ENCODE assay signal across 20 cellular contexts in the genomic region with DNA sequence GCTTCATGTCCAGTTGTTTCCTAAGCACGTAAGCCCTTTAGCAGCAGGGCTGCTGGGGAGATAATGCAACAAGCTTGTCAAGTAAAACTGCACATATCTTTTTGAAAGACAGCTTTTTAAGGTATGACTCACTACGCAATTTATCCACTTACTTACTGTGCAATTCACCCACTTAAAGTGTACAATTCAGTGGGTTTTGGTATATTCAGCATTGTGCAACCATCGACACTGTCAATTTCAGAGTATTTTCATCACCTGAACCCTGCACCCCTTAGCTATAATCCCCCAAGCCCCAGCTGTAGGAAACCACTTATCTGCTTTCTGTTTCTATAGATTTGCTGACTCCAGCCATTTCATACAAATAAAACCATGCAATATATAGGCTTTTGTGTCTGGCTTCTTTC.
A peak's percentile ranks its signal among the peaks of the same experiment; 100 is the strongest.
DNase-seq lines count a peak whose midpoint lies in the region; ATAC-seq and TF ChIP-seq lines count a peak whose summit lies in the region.
"Had no signal": no experiment of that assay in that cellular context is flagged by ENCODE, and none has a peak within 500 bp of the region (broad histone marks: within the 10 kb centered on the region; RNA-seq: fewer than 3 reads in every experiment).

No MANE protein-coding gene starts in this region.

- POLR2A ChIA-PET in activated CD4-positive, alpha-beta T cell treated with anti-CD3 and anti-CD28 coated beads for 36 hours (lab: Charles Lee) = no interaction called here
- POLR2A ChIA-PET in PC-9 (lab: Charles Lee; ENCODE audit: unreplicated experiment) = no interaction called here

- no TSS peak for BruUV-seq in PC-9 (replicated peaks; lab: Mats Ljungman, UMichigan)

- H3K4me1 Mint-ChIP-seq in activated CD4-positive, alpha-beta T cell treated with anti-CD3 and anti-CD28 coated beads for 36 hours = peaks cover 13% of the 10 kb centered on the region
- no peaks in the 10 kb centered on the region for H3K4me1 Mint-ChIP-seq in endodermal cell
- H3K4me1 Mint-ChIP-seq: memory B cell had no signal

- no peaks in the 10 kb centered on the region for H3K36me3 ChIP-seq in PC-9 (ENCODE audit: low read depth)
- no peaks in the 10 kb centered on the region for H3K36me3 ChIP-seq in endodermal cell (ENCODE audit: control insufficient read depth, insufficient read depth, low read length)
- H3K36me3 ChIP-seq: transverse colon had no signal

- H3K4me3 ChIP-seq in PC-9 (no peak overlapping the region), endodermal cell (ENCODE audit: low read length) (no peak overlapping the region)
- H3K4me3 ChIP-seq: transverse colon had no signal

- H3K27me3 Mint-ChIP-seq in activated CD4-positive, alpha-beta T cell treated with anti-CD3 and anti-CD28 coated beads for 36 hours = no peaks in the 10 kb centered on the region
- H3K27me3 Mint-ChIP-seq in endodermal cell (ENCODE audit: insufficient read depth) = peaks cover 21% of the 10 kb centered on the region
- H3K27me3 Mint-ChIP-seq: naive thymus-derived CD8-positive, alpha-beta T cell had no signal

- H3K9me3 ChIP-seq in PC-9 (ENCODE audit: insufficient read depth, low read depth) = no peaks in the 10 kb centered on the region; the same call in 1 of the 2 replicates
- H3K9me3 ChIP-seq in endodermal cell (ENCODE audit: control insufficient read depth, low read length) = no peaks in the 10 kb centered on the region
- H3K9me3 ChIP-seq: transverse colon had no signal

- H3F3A ChIP-seq in PC-9 (ENCODE audit: insufficient read depth, low read depth) = no peaks in the 10 kb centered on the region

- no peak overlapping the region for H3K9ac ChIP-seq in endodermal cell (ENCODE audit: extremely low read depth, low read length, poor library complexity, severe bottlenecking)

- no peak overlapping the region for H3K4me3 Mint-ChIP-seq in activated CD4-positive, alpha-beta T cell treated with anti-CD3 and anti-CD28 coated beads for 36 hours
- H3K4me3 Mint-ChIP-seq in endodermal cell = no peak overlapping the region
- H3K4me3 Mint-ChIP-seq: activated naive CD4-positive, alpha-beta T cell treated with anti-CD3 and anti-CD28 coated beads for 36 hours; CD4-positive, CD25-positive, alpha-beta regulatory T cell; memory B cell; naive thymus-derived CD8-positive, alpha-beta T cell; stimulated activated effector memory CD8-positive, alpha-beta T cell treated with anti-CD3 and anti-CD28 coated beads, Interleukin-12 subunit alpha, Interleukin-12 subunit beta, amount 100 ng/mL, for 72 hours had no signal

- peak; percentile 21 for ATAC-seq in activated CD4-positive, alpha-beta T cell treated with anti-CD3 and anti-CD28 coated beads for 36 hours
- ATAC-seq in GM21619 (IDR thresholded peaks at IDR 0.05; ENCODE audit: unreplicated experiment) = no peak
- no peak for ATAC-seq in HG03520 (IDR thresholded peaks at IDR 0.05; ENCODE audit: unreplicated experiment)
- no peak for ATAC-seq in GM18858 (IDR thresholded peaks at IDR 0.05; ENCODE audit: unreplicated experiment)
- ATAC-seq: HCT116; naive thymus-derived CD8-positive, alpha-beta T cell; stimulated activated effector memory CD8-positive, alpha-beta T cell treated with anti-CD3 and anti-CD28 coated beads, Interleukin-12 subunit alpha, Interleukin-12 subunit beta, amount 100 ng/mL, for 72 hours had no signal

- H3K27ac Mint-ChIP-seq in activated CD4-positive, alpha-beta T cell treated with anti-CD3 and anti-CD28 coated beads for 36 hours = no peak overlapping the region
- no peak overlapping the region for H3K27ac Mint-ChIP-seq in endodermal cell
- H3K27ac Mint-ChIP-seq: activated naive CD4-positive, alpha-beta T cell treated with anti-CD3 and anti-CD28 coated beads for 36 hours; memory B cell; stimulated activated effector memory CD8-positive, alpha-beta T cell treated with anti-CD3 and anti-CD28 coated beads, Interleukin-12 subunit alpha, Interleukin-12 subunit beta, amount 100 ng/mL, for 72 hours had no signal

- WGBS in endodermal cell (ENCODE audit: insufficient coverage in 1 of 2, insufficient read length in 1 of 2), 2 experiments = 83 to 93% methylated on average over 2 to 3 of the region's 3 CpGs

- no peaks in the 10 kb centered on the region for H4K20me1 ChIP-seq in PC-9 (ENCODE audit: insufficient read depth)

- DNase-seq in activated CD4-positive, alpha-beta T cell treated with anti-CD3 and anti-CD28 coated beads for 36 hours = no peak
- DNase-seq in activated CD4-positive, alpha-beta T cell treated with anti-CD3 and anti-CD28 coated beads for 4 hours = no peak
- DNase-seq in PC-9 (peak in 1 of 2 experiments; percentile 67), endodermal cell (peak; percentile 7), putamen (ENCODE audit: low spot score) (peak; percentile 23)
- DNase-seq: activated CD8-positive, alpha-beta memory T cell treated with anti-CD3 and anti-CD28 coated beads, Interleukin-2, amount 50 U/mL, for 48 hours; activated naive CD4-positive, alpha-beta T cell treated with anti-CD3 and anti-CD28 coated beads for 36 hours; CD4-positive, CD25-positive, alpha-beta regulatory T cell; DMS79 treated with DMSO at 0.1 percent for 48 hours; kidney; naive thymus-derived CD8-positive, alpha-beta T cell; NCI-H1694; NCI-H446 treated with DMSO at 0.1 percent for 48 hours; transverse colon had no signal

- no peaks in the 10 kb centered on the region for H3K9me2 ChIP-seq in PC-9 (ENCODE audit: insufficient read depth)

- intact Hi-C loops in activated CD4-positive, alpha-beta T cell treated with anti-CD3 and anti-CD28 coated beads for 36 hours (cut with DNase I, micrococcal nuclease) = no loop called here
- intact Hi-C loops in PC-9 (cut with micrococcal nuclease; ENCODE audit: unreplicated experiment) = no loop called here

- H3K4me2 ChIP-seq in PC-9 = peak overlapping the region; percentile 23; the same call in 1 of the 2 replicates

- H3K27me3 ChIP-seq in PC-9 (ENCODE audit: insufficient read depth, low read depth) (no peaks in the 10 kb centered on the region), endodermal cell (ENCODE audit: control insufficient read depth, insufficient read depth, low read length, poor library complexity, severe bottlenecking) (no peaks in the 10 kb centered on the region)
- H3K27me3 ChIP-seq: transverse colon had no signal

- CTCF ChIA-PET in activated CD4-positive, alpha-beta T cell treated with anti-CD3 and anti-CD28 coated beads for 36 hours (lab: Charles Lee) = interaction anchor here (0.6 kb wide), 1 partner anchor 25 kb away, joined by 3 read pairs; no protein-coding TSS in a partner anchor
- CTCF ChIA-PET in PC-9 (lab: Charles Lee) = no interaction called here

- no peaks in the 10 kb centered on the region for H3K36me3 Mint-ChIP-seq in activated CD4-positive, alpha-beta T cell treated with anti-CD3 and anti-CD28 coated beads for 36 hours (ENCODE audit: low read depth)
- no peaks in the 10 kb centered on the region for H3K36me3 Mint-ChIP-seq in endodermal cell (ENCODE audit: low read depth)
- H3K36me3 Mint-ChIP-seq: CD4-positive, CD25-positive, alpha-beta regulatory T cell; memory B cell; naive thymus-derived CD8-positive, alpha-beta T cell; stimulated activated effector memory CD8-positive, alpha-beta T cell treated with anti-CD3 and anti-CD28 coated beads, Interleukin-12 subunit alpha, Interleukin-12 subunit beta, amount 100 ng/mL, for 72 hours had no signal

- H3K27ac ChIP-seq in PC-9 (no peak overlapping the region), endodermal cell (ENCODE audit: low read depth, low read length) (no peak overlapping the region)
- H3K27ac ChIP-seq: transverse colon had no signal

- no peaks in the 10 kb centered on the region for H3K79me2 ChIP-seq in PC-9 (ENCODE audit: low read depth)

- TF ChIP-seq CTCF in PC-9 (conservative IDR thresholded peaks at IDR 0.05) (no peak), endodermal cell (conservative IDR thresholded peaks at IDR 0.05) (no peak)

- no peak overlapping the region for H2AFZ ChIP-seq in PC-9

- H3K4me1 ChIP-seq in PC-9 (replicated peaks; ENCODE audit: insufficient read depth) = peaks cover 11% of the 10 kb centered on the region
- no peaks in the 10 kb centered on the region for H3K4me1 ChIP-seq in endodermal cell (ENCODE audit: control insufficient read depth, insufficient read depth, low read length)
- H3K4me1 ChIP-seq: transverse colon had no signal

- no peaks in the 10 kb centered on the region for H3K9me3 Mint-ChIP-seq in activated CD4-positive, alpha-beta T cell treated with anti-CD3 and anti-CD28 coated beads for 36 hours (ENCODE audit: low read depth)
- H3K9me3 Mint-ChIP-seq in endodermal cell = peaks cover 2% of the 10 kb centered on the region
- H3K9me3 Mint-ChIP-seq: activated naive CD4-positive, alpha-beta T cell treated with anti-CD3 and anti-CD28 coated beads for 36 hours; memory B cell; naive thymus-derived CD8-positive, alpha-beta T cell; stimulated activated effector memory CD8-positive, alpha-beta T cell treated with anti-CD3 and anti-CD28 coated beads, Interleukin-12 subunit alpha, Interleukin-12 subunit beta, amount 100 ng/mL, for 72 hours had no signal

Comparison
In these comparisons a context has a peak if more than half of its experiments do, and no peak if none do; other contexts are left out.
1. DNase-seq: peak in endodermal cell (single experiment) and putamen (single experiment); none in activated CD4-positive, alpha-beta T cell treated with anti-CD3 and anti-CD28 coated beads for 36 hours (single experiment) and activated CD4-positive, alpha-beta T cell treated with anti-CD3 and anti-CD28 coated beads for 4 hours (0 of 2).